ENCODE assay signal across 11 cellular contexts in the genomic region with DNA sequence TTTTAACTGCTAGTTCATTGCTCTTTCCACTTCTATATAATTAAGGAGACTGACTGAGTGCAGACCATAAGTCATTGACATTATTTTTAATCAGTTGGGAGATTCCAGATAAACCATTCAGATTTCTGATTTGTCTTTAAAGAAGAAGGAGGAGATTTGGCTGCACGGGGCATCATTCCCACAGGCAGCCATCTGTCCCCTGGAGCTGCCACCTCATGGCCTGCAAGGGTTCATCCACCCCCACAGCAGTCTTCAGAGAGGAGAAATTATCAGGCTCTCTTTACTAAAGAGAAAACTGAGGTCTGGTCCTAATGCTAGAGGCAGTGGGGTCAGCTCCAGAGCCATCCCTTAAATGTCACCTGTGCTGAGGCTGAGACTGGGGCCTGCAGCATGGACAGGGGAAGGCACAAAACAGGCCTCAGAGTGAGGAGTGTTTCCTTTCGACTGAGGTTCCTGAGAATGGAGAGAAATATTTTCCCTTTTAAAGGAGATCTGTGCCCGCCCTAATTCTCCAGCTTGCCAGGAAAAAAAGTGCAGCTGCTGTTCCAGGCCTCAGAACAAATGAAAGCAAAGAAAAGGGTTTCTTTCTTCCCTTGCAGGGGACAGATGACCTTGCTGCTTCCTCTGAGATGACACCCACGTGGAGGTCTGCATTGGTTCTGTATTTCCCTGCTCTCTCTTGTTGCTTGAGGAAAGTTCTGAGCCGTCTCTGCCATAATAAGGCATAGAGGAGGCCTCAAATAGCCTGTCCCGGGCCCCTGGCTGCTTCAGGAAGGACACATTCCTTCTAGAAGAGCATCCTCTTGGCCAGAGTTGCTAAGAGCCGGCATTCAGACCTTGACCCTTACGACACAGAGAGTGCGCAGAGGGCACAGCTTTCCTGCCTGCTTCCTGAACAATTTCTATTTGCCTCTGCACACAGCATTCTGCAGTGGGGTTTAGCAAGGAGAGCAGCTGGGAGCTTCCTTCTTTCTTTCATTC.
DNase-seq lines count a peak whose midpoint lies in the region; ATAC-seq and TF ChIP-seq lines count a peak whose summit lies in the region.
"Had no signal": no experiment of that assay in that cellular context is flagged by ENCODE, and none has a peak within 500 bp of the region (broad histone marks: within the 10 kb centered on the region; RNA-seq: fewer than 3 reads in every experiment).

No MANE protein-coding gene starts in this region.

- H3K4me2 ChIP-seq in GM23338: peak overlapping the region; percentile 43; the same call in 1 of the 2 replicates

- no peak overlapping the region for H3K4me3 Mint-ChIP-seq in GM23338
- no peak overlapping the region for H3K4me3 Mint-ChIP-seq in effector memory CD8-positive, alpha-beta T cell
- H3K4me3 Mint-ChIP-seq: CD8-positive, alpha-beta T cell; stimulated activated effector memory CD8-positive, alpha-beta T cell treated with anti-CD3 and anti-CD28 coated beads, Interleukin-12 subunit alpha, Interleukin-12 subunit beta, amount 100 ng/mL, for 72 hours had no signal

- H3K27ac Mint-ChIP-seq in GM23338: no peak overlapping the region
- no peak overlapping the region for H3K27ac Mint-ChIP-seq in effector memory CD8-positive, alpha-beta T cell
- H3K27ac Mint-ChIP-seq: CD8-positive, alpha-beta T cell; stimulated activated effector memory CD8-positive, alpha-beta T cell treated with anti-CD3 and anti-CD28 coated beads, Interleukin-12 subunit alpha, Interleukin-12 subunit beta, amount 100 ng/mL, for 72 hours had no signal

- no peak for TF ChIP-seq CTCF in GM23338 (conservative IDR thresholded peaks at IDR 0.05; ENCODE audit: low read depth in 2 of 2)
- TF ChIP-seq CTCF in prostate gland (IDR thresholded peaks at IDR 0.05): no peak

- intact Hi-C loops in left colon (cut with DNase I, micrococcal nuclease) (no loop called here), prostate gland (cut with DNase I) (no loop called here)

- peak overlapping the region; percentile 66 for H2AFZ ChIP-seq in GM23338

- H3K36me3 ChIP-seq in GM23338 (ENCODE audit: insufficient read depth) (no peaks in the 10 kb centered on the region), prostate gland (no peaks in the 10 kb centered on the region)

- peaks cover 8% of the 10 kb centered on the region for H3K27me3 Mint-ChIP-seq in GM23338 (ENCODE audit: insufficient read depth, low read depth, poor library complexity)
- H3K27me3 Mint-ChIP-seq in effector memory CD8-positive, alpha-beta T cell: peaks cover 57 to 72% of the 10 kb centered on the region in 2 donors

- peaks cover 33% of the 10 kb centered on the region for H3K4me1 Mint-ChIP-seq in GM23338
- H3K4me1 Mint-ChIP-seq in effector memory CD8-positive, alpha-beta T cell (ENCODE audit: low read depth in 2 of 2): no peaks in the 10 kb centered on the region
- H3K4me1 Mint-ChIP-seq: stimulated activated effector memory CD8-positive, alpha-beta T cell treated with anti-CD3 and anti-CD28 coated beads, Interleukin-12 subunit alpha, Interleukin-12 subunit beta, amount 100 ng/mL, for 72 hours had no signal

- H3K27ac ChIP-seq in GM23338 (ENCODE audit: low read depth): no peak overlapping the region
- H3K27ac ChIP-seq in prostate gland: peak overlapping the region; percentile 34 to 39

- H3K9me3 ChIP-seq in prostate gland: no peaks in the 10 kb centered on the region

- H3K4me3 ChIP-seq in GM23338 (no peak overlapping the region), prostate gland (no peak overlapping the region)

- ATAC-seq in GM23338 (no peak; the same call in 2 of the 3 replicates), left colon (peak; percentile 20), HG02852 (IDR thresholded peaks at IDR 0.05; ENCODE audit: unreplicated experiment) (no peak)
- no peak for ATAC-seq in effector memory CD8-positive, alpha-beta T cell (replicated peaks)
- ATAC-seq: CD8-positive, alpha-beta T cell; stimulated activated effector memory CD8-positive, alpha-beta T cell treated with anti-CD3 and anti-CD28 coated beads, Interleukin-12 subunit alpha, Interleukin-12 subunit beta, amount 100 ng/mL, for 72 hours had no signal

- no peaks in the 10 kb centered on the region; the same call in 2 of the 3 replicates for H3K9me3 Mint-ChIP-seq in GM23338
- H3K9me3 Mint-ChIP-seq in effector memory CD8-positive, alpha-beta T cell: no peaks in the 10 kb centered on the region
- H3K9me3 Mint-ChIP-seq: CD8-positive, alpha-beta T cell; stimulated activated effector memory CD8-positive, alpha-beta T cell treated with anti-CD3 and anti-CD28 coated beads, Interleukin-12 subunit alpha, Interleukin-12 subunit beta, amount 100 ng/mL, for 72 hours had no signal

- no peaks in the 10 kb centered on the region for H4K20me1 ChIP-seq in GM23338 (replicated peaks; ENCODE audit: insufficient read depth)

- WGBS in prostate gland: 29% methylated on average over 9 of the region's 9 CpGs

- no peaks in the 10 kb centered on the region for H3K9me2 ChIP-seq in GM23338 (ENCODE audit: insufficient read depth)

- H3F3A ChIP-seq in GM23338 (replicated peaks; ENCODE audit: low read depth): no peaks in the 10 kb centered on the region

- DNase-seq in GM23338 (ENCODE audit: low spot score) (no peak), astrocyte of the hippocampus (ENCODE audit: low read depth, low spot score) (peak; percentile 45), left colon (no peak), prostate gland (ENCODE audit: low spot score) (no peak), NCI-H1417 (lab: John Stamatoyannopoulos, UW) (no peak), NCI-H774 (lab: John Stamatoyannopoulos, UW) (no peak)
- DNase-seq in effector memory CD8-positive, alpha-beta T cell: no peak
- DNase-seq: CD8-positive, alpha-beta T cell; foreskin melanocyte had no signal

- TF ChIP-seq POLR2A in prostate gland (IDR thresholded peaks at IDR 0.05): no peak

- H3K36me3 Mint-ChIP-seq in GM23338 (ENCODE audit: low read depth): no peaks in the 10 kb centered on the region; the same call in 2 of the 3 replicates
- no peaks in the 10 kb centered on the region for H3K36me3 Mint-ChIP-seq in effector memory CD8-positive, alpha-beta T cell (ENCODE audit: insufficient read depth)
- H3K36me3 Mint-ChIP-seq: CD8-positive, alpha-beta T cell; stimulated activated effector memory CD8-positive, alpha-beta T cell treated with anti-CD3 and anti-CD28 coated beads, Interleukin-12 subunit alpha, Interleukin-12 subunit beta, amount 100 ng/mL, for 72 hours had no signal

- H3K79me2 ChIP-seq in GM23338 (replicated peaks; ENCODE audit: insufficient read depth): no peaks in the 10 kb centered on the region

- H3K4me1 ChIP-seq in GM23338 (ENCODE audit: insufficient read depth) (peaks cover 32% of the 10 kb centered on the region), prostate gland (replicated peaks) (peaks cover 4% of the 10 kb centered on the region)

- H3K27me3 ChIP-seq in GM23338 (ENCODE audit: insufficient read depth) (no peaks in the 10 kb centered on the region), prostate gland (replicated peaks; ENCODE audit: insufficient read depth) (no peaks in the 10 kb centered on the region)

TF ChIP-seq in GM23338, 12 proteins besides CTCF, POLR2A, EP300 and RAD21 (continues in another document):
- TF ChIP-seq POLR2AphosphoS5 (IDR thresholded peaks at IDR 0.05; ENCODE audit: low read depth) (no peak), NANOG (IDR thresholded peaks at IDR 0.05; ENCODE audit: borderline replicate concordance) (no peak), ZNF331 (CRISPR knock-in tag; IDR thresholded peaks at IDR 0.05; ENCODE audit: low read depth) (no peak), JUNB (IDR thresholded peaks at IDR 0.05; ENCODE audit: unreplicated experiment) (no peak), EZH2 (IDR thresholded peaks at IDR 0.05; ENCODE audit: low read depth, unreplicated experiment) (no peak), CREB1 (CRISPR knock-in tag; IDR thresholded peaks at IDR 0.05; ENCODE audit: low read depth) (no peak)
- TF ChIP-seq, protein P1, sequence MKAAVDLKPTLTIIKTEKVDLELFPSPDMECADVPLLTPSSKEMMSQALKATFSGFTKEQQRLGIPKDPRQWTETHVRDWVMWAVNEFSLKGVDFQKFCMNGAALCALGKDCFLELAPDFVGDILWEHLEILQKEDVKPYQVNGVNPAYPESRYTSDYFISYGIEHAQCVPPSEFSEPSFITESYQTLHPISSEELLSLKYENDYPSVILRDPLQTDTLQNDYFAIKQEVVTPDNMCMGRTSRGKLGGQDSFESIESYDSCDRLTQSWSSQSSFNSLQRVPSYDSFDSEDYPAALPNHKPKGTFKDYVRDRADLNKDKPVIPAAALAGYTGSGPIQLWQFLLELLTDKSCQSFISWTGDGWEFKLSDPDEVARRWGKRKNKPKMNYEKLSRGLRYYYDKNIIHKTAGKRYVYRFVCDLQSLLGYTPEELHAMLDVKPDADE (IDR thresholded peaks at IDR 0.05): no peak
- TF ChIP-seq, protein P2, sequence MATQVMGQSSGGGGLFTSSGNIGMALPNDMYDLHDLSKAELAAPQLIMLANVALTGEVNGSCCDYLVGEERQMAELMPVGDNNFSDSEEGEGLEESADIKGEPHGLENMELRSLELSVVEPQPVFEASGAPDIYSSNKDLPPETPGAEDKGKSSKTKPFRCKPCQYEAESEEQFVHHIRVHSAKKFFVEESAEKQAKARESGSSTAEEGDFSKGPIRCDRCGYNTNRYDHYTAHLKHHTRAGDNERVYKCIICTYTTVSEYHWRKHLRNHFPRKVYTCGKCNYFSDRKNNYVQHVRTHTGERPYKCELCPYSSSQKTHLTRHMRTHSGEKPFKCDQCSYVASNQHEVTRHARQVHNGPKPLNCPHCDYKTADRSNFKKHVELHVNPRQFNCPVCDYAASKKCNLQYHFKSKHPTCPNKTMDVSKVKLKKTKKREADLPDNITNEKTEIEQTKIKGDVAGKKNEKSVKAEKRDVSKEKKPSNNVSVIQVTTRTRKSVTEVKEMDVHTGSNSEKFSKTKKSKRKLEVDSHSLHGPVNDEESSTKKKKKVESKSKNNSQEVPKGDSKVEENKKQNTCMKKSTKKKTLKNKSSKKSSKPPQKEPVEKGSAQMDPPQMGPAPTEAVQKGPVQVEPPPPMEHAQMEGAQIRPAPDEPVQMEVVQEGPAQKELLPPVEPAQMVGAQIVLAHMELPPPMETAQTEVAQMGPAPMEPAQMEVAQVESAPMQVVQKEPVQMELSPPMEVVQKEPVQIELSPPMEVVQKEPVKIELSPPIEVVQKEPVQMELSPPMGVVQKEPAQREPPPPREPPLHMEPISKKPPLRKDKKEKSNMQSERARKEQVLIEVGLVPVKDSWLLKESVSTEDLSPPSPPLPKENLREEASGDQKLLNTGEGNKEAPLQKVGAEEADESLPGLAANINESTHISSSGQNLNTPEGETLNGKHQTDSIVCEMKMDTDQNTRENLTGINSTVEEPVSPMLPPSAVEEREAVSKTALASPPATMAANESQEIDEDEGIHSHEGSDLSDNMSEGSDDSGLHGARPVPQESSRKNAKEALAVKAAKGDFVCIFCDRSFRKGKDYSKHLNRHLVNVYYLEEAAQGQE (IDR thresholded peaks at IDR 0.05; ENCODE audit: unreplicated experiment): no peak
